In the genomic region with DNA sequence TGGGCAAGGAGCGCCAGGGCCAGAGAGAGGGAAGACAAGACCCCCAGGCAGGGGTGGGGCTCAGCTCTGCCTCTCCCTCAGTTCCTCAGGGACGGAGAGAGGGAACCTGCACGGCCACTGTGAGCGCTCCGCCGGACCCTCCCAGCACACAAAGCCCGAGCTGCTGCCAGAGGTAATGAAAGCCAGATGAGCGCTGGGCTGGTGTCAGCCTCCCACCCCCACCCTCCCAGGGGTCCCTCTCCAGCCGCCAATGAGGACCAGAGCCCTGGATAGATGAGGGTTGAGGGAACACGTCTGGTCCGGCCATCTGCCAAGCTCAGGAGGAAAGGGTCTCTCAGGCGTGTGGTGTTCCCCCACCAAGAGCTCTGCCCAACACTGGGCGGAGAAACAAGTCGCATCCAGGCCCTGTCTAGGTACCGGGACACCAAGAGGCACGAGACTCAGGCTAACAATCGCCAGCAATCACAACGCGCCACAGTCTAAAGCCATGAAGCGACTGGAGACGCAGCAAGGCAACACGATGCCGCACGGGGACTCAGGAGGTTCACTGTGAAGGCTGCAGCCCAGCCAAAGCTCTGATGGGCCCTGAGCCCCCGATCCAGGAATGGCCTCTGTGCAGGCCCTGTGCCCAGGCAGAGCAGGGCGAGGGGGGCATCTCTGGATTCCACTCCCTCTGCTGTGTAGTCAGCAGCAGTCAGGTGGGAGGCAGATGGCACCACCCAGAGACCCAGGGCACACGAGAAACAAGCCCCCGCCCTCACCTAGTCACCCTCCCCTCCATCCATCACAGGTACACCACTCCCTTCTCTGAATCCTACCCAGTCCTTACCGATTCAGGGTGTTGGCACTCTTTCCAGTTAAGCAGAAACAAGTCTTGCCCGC, we compare ENCODE assay signal across 1 cellular context.
TF ChIP-seq lines count a peak whose summit lies in the region.

No MANE protein-coding gene starts in this region.

TF ChIP-seq in H1, 55 proteins besides CTCF, POLR2A, EP300 and RAD21:
- TF ChIP-seq ASH2L (IDR thresholded peaks at IDR 0.05; ENCODE audit: low read length): no peak
- no peak for TF ChIP-seq SIRT6 (IDR thresholded peaks at IDR 0.05; ENCODE audit: low read length)
- TF ChIP-seq, protein P1, sequence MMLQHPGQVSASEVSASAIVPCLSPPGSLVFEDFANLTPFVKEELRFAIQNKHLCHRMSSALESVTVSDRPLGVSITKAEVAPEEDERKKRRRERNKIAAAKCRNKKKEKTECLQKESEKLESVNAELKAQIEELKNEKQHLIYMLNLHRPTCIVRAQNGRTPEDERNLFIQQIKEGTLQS (IDR thresholded peaks at IDR 0.05; ENCODE audit: insufficient read depth, low read depth, low read length): no peak
- TF ChIP-seq HDAC2 (IDR thresholded peaks at IDR 0.05; ENCODE audit: borderline replicate concordance in 1 of 2, low read depth in 2 of 2, low read length in 2 of 2): no peak
- TF ChIP-seq, protein P2, sequence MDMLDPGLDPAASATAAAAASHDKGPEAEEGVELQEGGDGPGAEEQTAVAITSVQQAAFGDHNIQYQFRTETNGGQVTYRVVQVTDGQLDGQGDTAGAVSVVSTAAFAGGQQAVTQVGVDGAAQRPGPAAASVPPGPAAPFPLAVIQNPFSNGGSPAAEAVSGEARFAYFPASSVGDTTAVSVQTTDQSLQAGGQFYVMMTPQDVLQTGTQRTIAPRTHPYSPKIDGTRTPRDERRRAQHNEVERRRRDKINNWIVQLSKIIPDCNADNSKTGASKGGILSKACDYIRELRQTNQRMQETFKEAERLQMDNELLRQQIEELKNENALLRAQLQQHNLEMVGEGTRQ (IDR thresholded peaks at IDR 0.05; ENCODE audit: low read length): no peak
